In genomic region chr5:133370281-133370890, GRCh38 we compare ENCODE assay signal across 12 cellular contexts.
A peak's percentile ranks its signal among the peaks of the same experiment; 100 is the strongest.
DNase-seq lines count a peak whose midpoint lies in the region; TF ChIP-seq lines count a peak whose summit lies in the region.
"Had no signal": no experiment of that assay in that cellular context is flagged by ENCODE, and none has a peak within 500 bp of the region (broad histone marks: within the 10 kb centered on the region; RNA-seq: fewer than 3 reads in every experiment).

No MANE protein-coding gene starts in this region.

- CTCF ChIA-PET in PC-9 (lab: Charles Lee) = no interaction called here
- CTCF ChIA-PET in HEK293T (lab: Yijun Ruan, JAX) = no interaction called here

- DNase-seq in DMS53 (lab: John Stamatoyannopoulos, UW) (peak; percentile 26), DMS53 treated with DMSO at 0.1 percent for 48 hours (lab: John Stamatoyannopoulos, UW; ENCODE audit: unreplicated experiment) (no peak), PC-9 (peak in 1 of 2 experiments; percentile 87), fibroblast of the conjunctiva (ENCODE audit: low read depth) (peak; percentile 5), renal cortical epithelial cell (ENCODE audit: low read depth) (peak; percentile 11), HEK293T (ENCODE audit: extremely low spot score) (no peak), prostate gland (ENCODE audit: low spot score) (no peak)
- no peak for DNase-seq in stimulated activated CD4-positive, alpha-beta T cell treated with anti-CD3 and anti-CD28 coated beads, Interleukin-4, amount 100 ng/mL, for 4 hours
- DNase-seq: CD4-positive, alpha-beta T cell; glutamatergic neuron; NCI-H2029 treated with DMSO at 0.1 percent for 48 hours; T-helper 2 cell had no signal

- H3K4me3 ChIP-seq in PC-9 (no peak overlapping the region), prostate gland (no peak overlapping the region)

- peak overlapping the region; percentile 78 for H3K27ac ChIP-seq in PC-9
- H3K27ac ChIP-seq in prostate gland = no peak overlapping the region

- TF ChIP-seq CTCF in PC-9 (conservative IDR thresholded peaks at IDR 0.05) (no peak), prostate gland (IDR thresholded peaks at IDR 0.05) (no peak)

- peaks cover 28% of the 10 kb centered on the region for H3K4me1 ChIP-seq in PC-9 (replicated peaks; ENCODE audit: insufficient read depth)
- no peaks in the 10 kb centered on the region for H3K4me1 ChIP-seq in prostate gland (replicated peaks)

- no peaks in the 10 kb centered on the region for H3K36me3 ChIP-seq in PC-9 (ENCODE audit: low read depth)
- no peaks in the 10 kb centered on the region for H3K36me3 ChIP-seq in prostate gland

- H3F3A ChIP-seq in PC-9 (ENCODE audit: insufficient read depth, low read depth) = peaks cover 6% of the 10 kb centered on the region; the same call in 1 of the 2 replicates

- TF ChIP-seq POLR2A in prostate gland (IDR thresholded peaks at IDR 0.05) = no peak

- no peaks in the 10 kb centered on the region for H3K9me2 ChIP-seq in PC-9 (ENCODE audit: insufficient read depth)

- no peaks in the 10 kb centered on the region for H4K20me1 ChIP-seq in PC-9 (ENCODE audit: insufficient read depth)

- H3K4me2 ChIP-seq in PC-9 = peak overlapping the region; percentile 49

- POLR2A ChIA-PET in PC-9 (lab: Charles Lee; ENCODE audit: unreplicated experiment) = no interaction called here
- POLR2A ChIA-PET in HEK293T (lab: Yijun Ruan, JAX) = no interaction called here

- H3K9me3 ChIP-seq in PC-9 (ENCODE audit: insufficient read depth, low read depth) (no peaks in the 10 kb centered on the region), prostate gland (no peaks in the 10 kb centered on the region)

- BruUV-seq in PC-9 (replicated peaks; lab: Mats Ljungman, UMichigan) = no TSS peak

- intact Hi-C loops in PC-9 (cut with micrococcal nuclease; ENCODE audit: unreplicated experiment) (no loop called here), prostate gland (cut with DNase I) (no loop called here)

- WGBS in prostate gland = 86% methylated on average over 5 of the region's 5 CpGs

- H3K27me3 ChIP-seq in PC-9 (ENCODE audit: insufficient read depth, low read depth) (no peaks in the 10 kb centered on the region), prostate gland (replicated peaks; ENCODE audit: insufficient read depth) (no peaks in the 10 kb centered on the region)

- no peak overlapping the region for H2AFZ ChIP-seq in PC-9

- no peaks in the 10 kb centered on the region for H3K79me2 ChIP-seq in PC-9 (ENCODE audit: low read depth)

TF ChIP-seq in HEK293T, 16 proteins besides CTCF, POLR2A, EP300 and RAD21:
- TF ChIP-seq SP1 (IDR thresholded peaks at IDR 0.05) = no peak
- TF ChIP-seq FOXA1 (IDR thresholded peaks at IDR 0.05) = no peak
- no peak for TF ChIP-seq CTBP1 (IDR thresholded peaks at IDR 0.05; ENCODE audit: borderline replicate concordance)
- no peak for TF ChIP-seq ELF4 (IDR thresholded peaks at IDR 0.05)
- TF ChIP-seq FOXK2 (IDR thresholded peaks at IDR 0.05) = no peak
- no peak for TF ChIP-seq BHLHE40 (IDR thresholded peaks at IDR 0.05; ENCODE audit: borderline replicate concordance)

Comparison
In these comparisons a context has a peak if more than half of its experiments do, and no peak if none do; other contexts are left out.
1. DNase-seq: peak in DMS53 (single experiment), fibroblast of the conjunctiva (single experiment) and renal cortical epithelial cell (single experiment); none in DMS53 treated with DMSO at 0.1 percent for 48 hours (single experiment), stimulated activated CD4-positive, alpha-beta T cell treated with anti-CD3 and anti-CD28 coated beads, Interleukin-4, amount 100 ng/mL, for 4 hours (0 of 2), HEK293T (single experiment) and prostate gland (single experiment).